Comparison of ENCODE assay signal across 1 cellular context in the genomic region with DNA sequence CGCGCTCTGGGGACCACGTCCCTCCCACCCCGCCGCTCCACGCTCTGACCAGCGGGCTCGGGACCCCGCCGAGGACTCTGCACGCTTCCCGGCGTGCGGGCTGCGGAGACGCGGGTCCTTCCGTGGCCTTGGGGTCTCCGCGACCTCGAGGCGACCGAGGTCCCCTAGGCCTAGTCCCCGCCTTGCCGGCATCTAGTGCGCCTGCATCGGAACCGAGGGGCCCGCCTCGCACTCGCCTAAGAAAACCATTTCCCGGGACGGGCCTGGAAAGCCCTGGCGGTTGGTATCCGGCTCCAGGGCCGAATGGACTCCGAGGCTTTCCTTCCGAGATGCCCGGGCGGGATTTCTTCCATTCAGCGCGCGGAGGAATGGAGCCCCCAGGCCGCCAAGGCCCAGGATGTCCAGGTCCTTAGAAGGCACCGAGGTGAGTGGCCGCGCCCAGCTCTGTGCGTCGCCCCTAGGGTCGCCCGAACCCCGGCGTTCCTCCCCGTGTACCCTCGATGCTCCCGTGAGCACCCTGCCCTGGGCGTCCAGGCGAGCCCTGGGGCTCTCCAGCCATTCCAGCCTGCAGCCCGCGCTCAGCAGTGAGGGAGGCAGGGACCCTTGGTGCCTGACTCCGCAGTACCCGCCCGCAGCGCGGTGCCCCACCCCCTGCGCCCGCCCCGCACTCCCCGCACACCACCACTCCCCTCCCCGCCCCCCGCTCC.
TF ChIP-seq lines count a peak whose summit lies in the region.

No MANE protein-coding gene starts in this region.

TF ChIP-seq in SK-N-SH treated with all-trans-retinoic acid at 6 μM for 48 hours, 23 proteins besides CTCF, POLR2A, EP300 and RAD21 (continued from another document):
- TF ChIP-seq, protein P1, sequence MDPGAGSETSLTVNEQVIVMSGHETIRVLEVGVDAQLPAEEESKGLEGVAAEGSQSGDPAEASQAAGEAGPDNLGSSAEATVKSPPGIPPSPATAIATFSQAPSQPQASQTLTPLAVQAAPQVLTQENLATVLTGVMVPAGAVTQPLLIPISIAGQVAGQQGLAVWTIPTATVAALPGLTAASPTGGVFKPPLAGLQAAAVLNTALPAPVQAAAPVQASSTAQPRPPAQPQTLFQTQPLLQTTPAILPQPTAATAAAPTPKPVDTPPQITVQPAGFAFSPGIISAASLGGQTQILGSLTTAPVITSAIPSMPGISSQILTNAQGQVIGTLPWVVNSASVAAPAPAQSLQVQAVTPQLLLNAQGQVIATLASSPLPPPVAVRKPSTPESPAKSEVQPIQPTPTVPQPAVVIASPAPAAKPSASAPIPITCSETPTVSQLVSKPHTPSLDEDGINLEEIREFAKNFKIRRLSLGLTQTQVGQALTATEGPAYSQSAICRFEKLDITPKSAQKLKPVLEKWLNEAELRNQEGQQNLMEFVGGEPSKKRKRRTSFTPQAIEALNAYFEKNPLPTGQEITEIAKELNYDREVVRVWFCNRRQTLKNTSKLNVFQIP (CRISPR knock-in tag; IDR thresholded peaks at IDR 0.05; ENCODE audit: borderline replicate concordance, low read depth), result no peak
